ENCODE assay signal across 22 cellular contexts in the genomic region with DNA sequence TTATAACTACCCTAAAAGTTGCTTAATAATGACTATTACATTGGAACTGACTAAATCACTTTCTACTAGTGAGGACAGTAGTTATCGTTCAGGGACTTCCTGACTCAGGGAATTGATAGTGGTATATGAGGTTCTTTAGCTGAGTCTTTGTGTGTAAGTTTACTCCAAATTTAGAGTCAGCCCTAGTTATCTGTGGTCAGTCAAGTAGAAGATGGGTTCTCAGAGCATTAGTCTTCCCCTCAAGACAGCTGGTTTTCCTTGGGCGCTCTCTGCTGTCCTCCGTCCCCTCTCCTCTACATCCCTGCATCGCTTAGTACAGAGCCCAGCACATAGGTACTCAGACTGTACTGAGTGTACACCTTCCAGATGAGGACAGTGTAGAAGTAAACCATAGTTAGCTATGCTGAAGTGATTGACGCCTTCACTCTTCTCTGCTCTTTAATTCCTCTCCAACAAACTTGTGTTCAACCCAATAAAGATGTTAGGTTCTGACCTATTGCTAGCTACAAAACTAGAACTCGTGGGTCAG.
"Had no signal": no experiment of that assay in that cellular context is flagged by ENCODE, and none has a peak within 500 bp of the region (broad histone marks: within the 10 kb centered on the region; RNA-seq: fewer than 3 reads in every experiment).

No MANE protein-coding gene starts in this region.

- H3K27ac Mint-ChIP-seq: activated naive CD4-positive, alpha-beta T cell treated with anti-CD3 and anti-CD28 coated beads for 36 hours; activated naive CD8-positive, alpha-beta T cell treated with anti-CD3 and anti-CD28 coated beads, Interleukin-2, amount 10 ng/mL, durations not matched to agents 7 days and 5 days; activated T-cell treated with anti-CD3 and anti-CD28 coated beads, Interleukin-2, amount 50 U/mL, for 72 hours; endodermal cell; T-cell; type B pancreatic cell had no signal

- DNase-seq: activated CD4-positive, alpha-beta T cell treated with anti-CD3 and anti-CD28 coated beads, Interleukin-2, amount 50 U/mL, for 48 hours; activated effector memory CD4-positive, alpha-beta T cell treated with Interleukin-2 at 50 U/mL for 16 hours; activated naive CD4-positive, alpha-beta T cell treated with anti-CD3 and anti-CD28 coated beads for 36 hours; activated naive CD8-positive, alpha-beta T cell treated with anti-CD3 and anti-CD28 coated beads, Interleukin-2, amount 10 ng/mL, durations not matched to agents 7 days and 5 days; activated T-cell treated with anti-CD3 and anti-CD28 coated beads, Interleukin-2, amount 50 U/mL, for 72 hours; amygdala; cortex of kidney; endodermal cell; esophagus squamous epithelium; head of caudate nucleus; left colon; natural killer cell; pancreas; stimulated activated CD4-positive, alpha-beta T cell treated with anti-CD3 and anti-CD28 coated beads, Interleukin-4, amount 100 ng/mL, for 24 hours; stimulated activated naive CD4-positive, alpha-beta T cell treated with Interleukin-2 at 50 U/mL for 16 hours; T-cell had no signal

- H3K4me3 Mint-ChIP-seq: activated naive CD4-positive, alpha-beta T cell treated with anti-CD3 and anti-CD28 coated beads for 36 hours; activated naive CD8-positive, alpha-beta T cell treated with anti-CD3 and anti-CD28 coated beads, Interleukin-2, amount 10 ng/mL, durations not matched to agents 7 days and 5 days; activated T-cell treated with anti-CD3 and anti-CD28 coated beads, Interleukin-2, amount 50 U/mL, for 72 hours; endodermal cell; natural killer cell; T-cell; type B pancreatic cell had no signal

- H3K9me3 Mint-ChIP-seq: activated naive CD4-positive, alpha-beta T cell treated with anti-CD3 and anti-CD28 coated beads for 36 hours; activated naive CD8-positive, alpha-beta T cell treated with anti-CD3 and anti-CD28 coated beads, Interleukin-2, amount 10 ng/mL, durations not matched to agents 7 days and 5 days; activated T-cell treated with anti-CD3 and anti-CD28 coated beads, Interleukin-2, amount 50 U/mL, for 72 hours; endodermal cell; natural killer cell; T-cell; type B pancreatic cell had no signal

- H3K27me3 ChIP-seq: esophagus squamous epithelium, gastroesophageal sphincter, neutrophil, pancreas, vagina had no signal

- H3K27ac ChIP-seq: esophagus squamous epithelium, neutrophil, pancreas, thoracic aorta, vagina had no signal

- H3K4me1 Mint-ChIP-seq: T-cell had no signal

- H3K36me3 ChIP-seq: esophagus squamous epithelium, gastroesophageal sphincter, neutrophil, pancreas, thoracic aorta, vagina had no signal

- H3K9me3 ChIP-seq: esophagus squamous epithelium, gastroesophageal sphincter, neutrophil, pancreas, thoracic aorta, vagina had no signal

- H3K4me3 ChIP-seq: esophagus squamous epithelium, gastroesophageal sphincter, lung, thoracic aorta, vagina had no signal

- H3K27me3 Mint-ChIP-seq: type B pancreatic cell had no signal

- H3K36me3 Mint-ChIP-seq: activated naive CD8-positive, alpha-beta T cell treated with anti-CD3 and anti-CD28 coated beads, Interleukin-2, amount 10 ng/mL, durations not matched to agents 7 days and 5 days; natural killer cell; T-cell had no signal

- ATAC-seq: activated T-cell treated with anti-CD3 and anti-CD28 coated beads, Interleukin-2, amount 50 U/mL, for 72 hours; gastroesophageal sphincter; natural killer cell; T-cell had no signal
